Comparison of ENCODE assay signal across 23 cellular contexts in genomic region chr3:183208260-183208659, GRCh38. TPM values are rescaled to one million over a fixed set of nuclear protein-coding genes. Genes with fewer than 3 reads are reported as not detected.
DNase-seq lines count a peak whose midpoint lies in the region; ATAC-seq lines count a peak whose summit lies in the region.
"Had no signal": no experiment of that assay in that cellular context is flagged by ENCODE, and none has a peak within 500 bp of the region (broad histone marks: within the 10 kb centered on the region; RNA-seq: fewer than 3 reads in every experiment).

No MANE protein-coding gene starts in this region.

- peak overlapping the region; percentile 88 for H3K27ac Mint-ChIP-seq in activated CD4-positive, alpha-beta T cell treated with anti-CD3 and anti-CD28 coated beads for 36 hours
- H3K27ac Mint-ChIP-seq in activated CD4-positive, alpha-beta T cell treated with anti-CD3 and anti-CD28 coated beads, Interleukin-2, amount 10 ng/mL, durations not matched to agents 7 days and 5 days = no peak overlapping the region
- peak overlapping the region; percentile 90 for H3K27ac Mint-ChIP-seq in activated naive CD4-positive, alpha-beta T cell treated with anti-CD3 and anti-CD28 coated beads for 36 hours
- peak overlapping the region; percentile 97 for H3K27ac Mint-ChIP-seq in activated naive CD8-positive, alpha-beta T cell treated with anti-CD3 and anti-CD28 coated beads, Interleukin-2, amount 50 U/mL, for 24 hours
- H3K27ac Mint-ChIP-seq in stimulated activated naive CD8-positive, alpha-beta T cell treated with anti-CD3 and anti-CD28 coated beads, Interleukin-15, Interleukin-2, amounts not matched to agents 100 ng/mL and 50 ng/mL, for 24 hours = peak overlapping the region; percentile 96
- H3K27ac Mint-ChIP-seq: B cell; CD4-positive, CD25-positive, alpha-beta regulatory T cell; H9 had no signal

- peaks cover 40% of the 10 kb centered on the region for H3K36me3 Mint-ChIP-seq in activated CD4-positive, alpha-beta T cell treated with anti-CD3 and anti-CD28 coated beads for 36 hours (ENCODE audit: low read depth)
- peaks cover 25% of the 10 kb centered on the region for H3K36me3 Mint-ChIP-seq in activated CD4-positive, alpha-beta T cell treated with anti-CD3 and anti-CD28 coated beads, Interleukin-2, amount 10 ng/mL, durations not matched to agents 7 days and 5 days (ENCODE audit: low read depth)
- peaks cover 17% of the 10 kb centered on the region for H3K36me3 Mint-ChIP-seq in activated naive CD4-positive, alpha-beta T cell treated with anti-CD3 and anti-CD28 coated beads for 36 hours (ENCODE audit: low read depth)
- peaks cover 43% of the 10 kb centered on the region for H3K36me3 Mint-ChIP-seq in activated naive CD8-positive, alpha-beta T cell treated with anti-CD3 and anti-CD28 coated beads, Interleukin-2, amount 50 U/mL, for 24 hours (ENCODE audit: low read depth)
- H3K36me3 Mint-ChIP-seq in stimulated activated naive CD8-positive, alpha-beta T cell treated with anti-CD3 and anti-CD28 coated beads, Interleukin-15, Interleukin-2, amounts not matched to agents 100 ng/mL and 50 ng/mL, for 24 hours (ENCODE audit: low read depth) = peaks cover 33% of the 10 kb centered on the region

- ATAC-seq in activated CD4-positive, alpha-beta T cell treated with anti-CD3 and anti-CD28 coated beads for 36 hours = peak; percentile 70
- ATAC-seq in activated naive CD8-positive, alpha-beta T cell treated with anti-CD3 and anti-CD28 coated beads, Interleukin-2, amount 50 U/mL, for 24 hours = peak; percentile 71
- ATAC-seq in GM18867 (IDR thresholded peaks at IDR 0.05; ENCODE audit: unreplicated experiment) = no peak

- H3K27me3 Mint-ChIP-seq in activated CD4-positive, alpha-beta T cell treated with anti-CD3 and anti-CD28 coated beads for 36 hours = no peaks in the 10 kb centered on the region
- H3K27me3 Mint-ChIP-seq in activated CD4-positive, alpha-beta T cell treated with anti-CD3 and anti-CD28 coated beads, Interleukin-2, amount 10 ng/mL, durations not matched to agents 7 days and 5 days = no peaks in the 10 kb centered on the region
- H3K27me3 Mint-ChIP-seq in activated naive CD4-positive, alpha-beta T cell treated with anti-CD3 and anti-CD28 coated beads for 36 hours (ENCODE audit: low read depth) = no peaks in the 10 kb centered on the region
- H3K27me3 Mint-ChIP-seq in activated naive CD8-positive, alpha-beta T cell treated with anti-CD3 and anti-CD28 coated beads, Interleukin-2, amount 50 U/mL, for 24 hours = peaks cover 3% of the 10 kb centered on the region
- no peaks in the 10 kb centered on the region for H3K27me3 Mint-ChIP-seq in stimulated activated naive CD8-positive, alpha-beta T cell treated with anti-CD3 and anti-CD28 coated beads, Interleukin-15, Interleukin-2, amounts not matched to agents 100 ng/mL and 50 ng/mL, for 24 hours

- no peak overlapping the region for H3K4me3 Mint-ChIP-seq in activated CD4-positive, alpha-beta T cell treated with anti-CD3 and anti-CD28 coated beads for 36 hours
- H3K4me3 Mint-ChIP-seq in activated CD4-positive, alpha-beta T cell treated with anti-CD3 and anti-CD28 coated beads, Interleukin-2, amount 10 ng/mL, durations not matched to agents 7 days and 5 days = no peak overlapping the region
- no peak overlapping the region for H3K4me3 Mint-ChIP-seq in activated naive CD4-positive, alpha-beta T cell treated with anti-CD3 and anti-CD28 coated beads for 36 hours
- H3K4me3 Mint-ChIP-seq in activated naive CD8-positive, alpha-beta T cell treated with anti-CD3 and anti-CD28 coated beads, Interleukin-2, amount 50 U/mL, for 24 hours = peak overlapping the region; percentile 27
- peak overlapping the region; percentile 46 for H3K4me3 Mint-ChIP-seq in stimulated activated naive CD8-positive, alpha-beta T cell treated with anti-CD3 and anti-CD28 coated beads, Interleukin-15, Interleukin-2, amounts not matched to agents 100 ng/mL and 50 ng/mL, for 24 hours
- H3K4me3 Mint-ChIP-seq: B cell; CD4-positive, CD25-positive, alpha-beta regulatory T cell; H9 had no signal

- DNase-seq in activated CD4-positive, alpha-beta T cell treated with anti-CD3 and anti-CD28 coated beads for 36 hours = peak; percentile 40
- DNase-seq in activated CD4-positive, alpha-beta T cell treated with anti-CD3 and anti-CD28 coated beads, Interleukin-2, amount 10 ng/mL, durations not matched to agents 7 days and 5 days = no peak
- DNase-seq in activated naive CD4-positive, alpha-beta T cell treated with anti-CD3 and anti-CD28 coated beads for 36 hours = peak; percentile 46
- no peak for DNase-seq in activated naive CD4-positive, alpha-beta T cell (lab: John Stamatoyannopoulos, UW)
- DNase-seq in activated naive CD8-positive, alpha-beta T cell treated with anti-CD3 and anti-CD28 coated beads, Interleukin-2, amount 50 U/mL, for 24 hours = no peak
- DNase-seq in kidney tubule cell (ENCODE audit: low spot score) = no peak
- DNase-seq: Caco-2; CD4-positive, CD25-positive, alpha-beta regulatory T cell; DMS153; GDM1; H9; NCI-H1417; NCI-H187; NCI-H2107; NCI-H510A; NCI-H748 treated with DMSO at 0.1 percent for 48 hours; NK-92 treated with Interleukin-12 subunit alpha and Interleukin-12 subunit beta, amount 100 ng/mL, for 24 hours; Peyer's patch had no signal

- POLR2A ChIA-PET in activated CD4-positive, alpha-beta T cell treated with anti-CD3 and anti-CD28 coated beads for 36 hours (lab: Charles Lee) = interaction anchor here (1.4 kb wide), 1 partner anchor 19 kb away, joined by 6 read pairs; no protein-coding TSS in a partner anchor
- POLR2A ChIA-PET in activated CD4-positive, alpha-beta T cell treated with anti-CD3 and anti-CD28 coated beads, Interleukin-2, amount 10 ng/mL, durations not matched to agents 7 days and 5 days (lab: Charles Lee) = no interaction called here

- intact Hi-C loops in activated CD4-positive, alpha-beta T cell treated with anti-CD3 and anti-CD28 coated beads for 36 hours (cut with DNase I, micrococcal nuclease) = loop anchor here in 1 of 2 experiments (1.0 kb wide), 2 partner anchors 16 to 78 kb away; no protein-coding TSS in a partner anchor
- intact Hi-C loops in activated naive CD4-positive, alpha-beta T cell treated with anti-CD3 and anti-CD28 coated beads for 36 hours (cut with micrococcal nuclease) = loop anchor here (1.0 to 5.0 kb wide), 6 partner anchors 49 to 429 kb away; partner anchors contain the start of genes ATP11B, KLHL24 and KLHL6

- peaks cover 22% of the 10 kb centered on the region for H3K9me3 Mint-ChIP-seq in activated CD4-positive, alpha-beta T cell treated with anti-CD3 and anti-CD28 coated beads for 36 hours (ENCODE audit: low read depth)
- peaks cover 34% of the 10 kb centered on the region for H3K9me3 Mint-ChIP-seq in activated CD4-positive, alpha-beta T cell treated with anti-CD3 and anti-CD28 coated beads, Interleukin-2, amount 10 ng/mL, durations not matched to agents 7 days and 5 days
- peaks cover 28% of the 10 kb centered on the region for H3K9me3 Mint-ChIP-seq in activated naive CD4-positive, alpha-beta T cell treated with anti-CD3 and anti-CD28 coated beads for 36 hours
- H3K9me3 Mint-ChIP-seq in activated naive CD8-positive, alpha-beta T cell treated with anti-CD3 and anti-CD28 coated beads, Interleukin-2, amount 50 U/mL, for 24 hours = peaks cover 49% of the 10 kb centered on the region
- peaks cover 21% of the 10 kb centered on the region for H3K9me3 Mint-ChIP-seq in stimulated activated naive CD8-positive, alpha-beta T cell treated with anti-CD3 and anti-CD28 coated beads, Interleukin-15, Interleukin-2, amounts not matched to agents 100 ng/mL and 50 ng/mL, for 24 hours

- H3K4me1 Mint-ChIP-seq in activated CD4-positive, alpha-beta T cell treated with anti-CD3 and anti-CD28 coated beads for 36 hours = peaks cover 66% of the 10 kb centered on the region
- H3K4me1 Mint-ChIP-seq in activated CD4-positive, alpha-beta T cell treated with anti-CD3 and anti-CD28 coated beads, Interleukin-2, amount 10 ng/mL, durations not matched to agents 7 days and 5 days = peaks cover 9% of the 10 kb centered on the region
- peaks cover 67% of the 10 kb centered on the region for H3K4me1 Mint-ChIP-seq in activated naive CD4-positive, alpha-beta T cell treated with anti-CD3 and anti-CD28 coated beads for 36 hours (ENCODE audit: low read depth)
- peaks cover 74% of the 10 kb centered on the region for H3K4me1 Mint-ChIP-seq in activated naive CD8-positive, alpha-beta T cell treated with anti-CD3 and anti-CD28 coated beads, Interleukin-2, amount 50 U/mL, for 24 hours
- peaks cover 79% of the 10 kb centered on the region for H3K4me1 Mint-ChIP-seq in stimulated activated naive CD8-positive, alpha-beta T cell treated with anti-CD3 and anti-CD28 coated beads, Interleukin-15, Interleukin-2, amounts not matched to agents 100 ng/mL and 50 ng/mL, for 24 hours (ENCODE audit: low read depth)

- CTCF ChIA-PET in activated CD4-positive, alpha-beta T cell treated with anti-CD3 and anti-CD28 coated beads for 36 hours (lab: Charles Lee) = interaction anchor here (1.0 to 3.4 kb wide), 7 partner anchors 8 to 173 kb away, joined by 3 to 19 read pairs (median 4); no protein-coding TSS in a partner anchor
- CTCF ChIA-PET in activated CD4-positive, alpha-beta T cell treated with anti-CD3 and anti-CD28 coated beads, Interleukin-2, amount 10 ng/mL, durations not matched to agents 7 days and 5 days (lab: Charles Lee) = interaction anchor here (0.8 to 1.0 kb wide), 2 partner anchors 9 to 82 kb away, joined by 3 read pairs; no protein-coding TSS in a partner anchor
- CTCF ChIA-PET in activated naive CD4-positive, alpha-beta T cell treated with anti-CD3 and anti-CD28 coated beads for 36 hours (lab: Charles Lee) = interaction anchor here (0.9 to 2.5 kb wide), 5 partner anchors 14 to 174 kb away, joined by 3 to 12 read pairs (median 7); no protein-coding TSS in a partner anchor

RNA-seq across cellular contexts. Expression of gene B3GNT5, which starts 44.8 kb away (rescaled TPM):
- 10 to 100 TPM; 20.2 to 22.8 TPM for total RNA-seq in activated CD4-positive, alpha-beta T cell treated with anti-CD3 and anti-CD28 coated beads for 36 hours
- under 1 TPM; 0.67 to 0.71 TPM for total RNA-seq in activated CD4-positive, alpha-beta T cell treated with anti-CD3 and anti-CD28 coated beads, Interleukin-2, amount 10 ng/mL, durations not matched to agents 7 days and 5 days
- 10 to 100 TPM; 15.0 to 18.8 TPM for total RNA-seq in activated naive CD4-positive, alpha-beta T cell treated with anti-CD3 and anti-CD28 coated beads for 36 hours

RNA-seq across cellular contexts. Expression of gene LAMP3, which starts 45.7 kb away (rescaled TPM):
- 10 to 100 TPM; 10.3 to 17.2 TPM for total RNA-seq in activated CD4-positive, alpha-beta T cell treated with anti-CD3 and anti-CD28 coated beads for 36 hours
- total RNA-seq in activated CD4-positive, alpha-beta T cell treated with anti-CD3 and anti-CD28 coated beads, Interleukin-2, amount 10 ng/mL, durations not matched to agents 7 days and 5 days = 10 to 100 TPM; 16.3 to 23.2 TPM
- 10 to 100 TPM; 20.2 to 23.8 TPM for total RNA-seq in activated naive CD4-positive, alpha-beta T cell treated with anti-CD3 and anti-CD28 coated beads for 36 hours
- total RNA-seq: A172, HT-29 had no signal

Comparison
In these comparisons a context has a peak if more than half of its experiments do, and no peak if none do; other contexts are left out.
1. DNase-seq: peak in activated CD4-positive, alpha-beta T cell treated with anti-CD3 and anti-CD28 coated beads for 36 hours (single experiment) and activated naive CD4-positive, alpha-beta T cell treated with anti-CD3 and anti-CD28 coated beads for 36 hours (single experiment); none in activated CD4-positive, alpha-beta T cell treated with anti-CD3 and anti-CD28 coated beads, Interleukin-2, amount 10 ng/mL, durations not matched to agents 7 days and 5 days (single experiment), activated naive CD4-positive, alpha-beta T cell (0 of 4), activated naive CD8-positive, alpha-beta T cell treated with anti-CD3 and anti-CD28 coated beads, Interleukin-2, amount 50 U/mL, for 24 hours (single experiment) and kidney tubule cell (single experiment).
2. RNA of gene B3GNT5, which starts 44.8 kb away (total RNA-seq): 20.2 to 22.8 TPM in activated CD4-positive, alpha-beta T cell treated with anti-CD3 and anti-CD28 coated beads for 36 hours and 15.0 to 18.8 TPM in activated naive CD4-positive, alpha-beta T cell treated with anti-CD3 and anti-CD28 coated beads for 36 hours; 0.67 to 0.71 TPM in activated CD4-positive, alpha-beta T cell treated with anti-CD3 and anti-CD28 coated beads, Interleukin-2, amount 10 ng/mL, durations not matched to agents 7 days and 5 days; every median in the first group is over 4 times any median in the second.
3. H3K4me3 Mint-ChIP-seq: peak in activated naive CD8-positive, alpha-beta T cell treated with anti-CD3 and anti-CD28 coated beads, Interleukin-2, amount 50 U/mL, for 24 hours (single experiment) and stimulated activated naive CD8-positive, alpha-beta T cell treated with anti-CD3 and anti-CD28 coated beads, Interleukin-15, Interleukin-2, amounts not matched to agents 100 ng/mL and 50 ng/mL, for 24 hours (single experiment); none in activated CD4-positive, alpha-beta T cell treated with anti-CD3 and anti-CD28 coated beads for 36 hours (single experiment), activated CD4-positive, alpha-beta T cell treated with anti-CD3 and anti-CD28 coated beads, Interleukin-2, amount 10 ng/mL, durations not matched to agents 7 days and 5 days (single experiment) and activated naive CD4-positive, alpha-beta T cell treated with anti-CD3 and anti-CD28 coated beads for 36 hours (single experiment).